Comparison of ENCODE assay signal across 9 cellular contexts in genomic region chr1:27153549-27153886, GRCh38. TPM values are rescaled to one million over a fixed set of nuclear protein-coding genes. Genes with fewer than 3 reads are reported as not detected.
A peak's percentile ranks its signal among the peaks of the same experiment; 100 is the strongest.
DNase-seq lines count a peak whose midpoint lies in the region; ATAC-seq, FAIRE-seq and TF ChIP-seq lines count a peak whose summit lies in the region.
"Had no signal": no experiment of that assay in that cellular context is flagged by ENCODE, and none has a peak within 500 bp of the region (broad histone marks: within the 10 kb centered on the region; RNA-seq: fewer than 3 reads in every experiment).

No MANE protein-coding gene starts in this region.

- H3K9me3 ChIP-seq in adipocyte (ENCODE audit: control insufficient read depth, low read length) (no peaks in the 10 kb centered on the region), kidney (ENCODE audit: control insufficient read depth in 1 of 2, low read length in 2 of 2) (no peaks in the 10 kb centered on the region), thyroid gland (no peaks in the 10 kb centered on the region)

- no peak for ATAC-seq in activated CD4-positive, alpha-beta T cell treated with anti-CD3 and anti-CD28 coated beads for 36 hours
- no peak for ATAC-seq in HG02870 (IDR thresholded peaks at IDR 0.05; ENCODE audit: unreplicated experiment)

- TF ChIP-seq POLR2A in thyroid gland (IDR thresholded peaks at IDR 0.05): peak in 1 of 2 donors; percentile 62

- H3K27me3 ChIP-seq in adipocyte (replicated peaks; ENCODE audit: control insufficient read depth, insufficient read depth, low read length): no peaks in the 10 kb centered on the region
- no peaks in the 10 kb centered on the region for H3K27me3 ChIP-seq in thyroid gland

- FAIRE-seq in kidney (lab: Jason Lieb, UNC) (no peak), frontal cortex (lab: Jason Lieb, UNC) (no peak)

- WGBS in thyroid gland, 2 donors: 10 to 20% methylated on average over 3 to 4 of the region's 4 CpGs

- H3K27ac ChIP-seq in kidney (ENCODE audit: low read depth in 2 of 2, low read length in 2 of 2) (peak overlapping the region in 1 of 2 donors; percentile 33), thyroid gland (peak overlapping the region; percentile 77 to 90 (median 87))

- H3K4me1 Mint-ChIP-seq in activated CD4-positive, alpha-beta T cell treated with anti-CD3 and anti-CD28 coated beads for 36 hours: peaks cover 57% of the 10 kb centered on the region

- no peaks in the 10 kb centered on the region for H3K9me3 Mint-ChIP-seq in activated CD4-positive, alpha-beta T cell treated with anti-CD3 and anti-CD28 coated beads for 36 hours (ENCODE audit: low read depth)

- POLR2A ChIA-PET in activated CD4-positive, alpha-beta T cell treated with anti-CD3 and anti-CD28 coated beads for 36 hours (lab: Charles Lee): interaction anchor here (0.6 to 4.8 kb wide), 7 partner anchors 8 to 774 kb away, joined by 3 to 44 read pairs (median 4); no protein-coding TSS in a partner anchor

- CTCF ChIA-PET in activated CD4-positive, alpha-beta T cell treated with anti-CD3 and anti-CD28 coated beads for 36 hours (lab: Charles Lee): interaction anchor here (0.8 to 2.5 kb wide), 7 partner anchors 10 to 51 kb away, joined by 3 to 11 read pairs (median 8); no protein-coding TSS in a partner anchor

- H3K9ac ChIP-seq in adipocyte (ENCODE audit: low read length): peak overlapping the region; percentile 94
- H3K9ac ChIP-seq in kidney (ENCODE audit: low read length in 2 of 2): peak overlapping the region in 1 of 2 donors; percentile 55

- H3K4me3 Mint-ChIP-seq in activated CD4-positive, alpha-beta T cell treated with anti-CD3 and anti-CD28 coated beads for 36 hours: peak overlapping the region; percentile 81

- H3K27me3 Mint-ChIP-seq in activated CD4-positive, alpha-beta T cell treated with anti-CD3 and anti-CD28 coated beads for 36 hours: no peaks in the 10 kb centered on the region

- peak overlapping the region; percentile 89 for H3K4me3 ChIP-seq in adipocyte (ENCODE audit: low read length)
- H3K4me3 ChIP-seq in kidney (ENCODE audit: low read length in 2 of 2): peak overlapping the region; percentile 47 to 78
- H3K4me3 ChIP-seq in thyroid gland (replicated peaks in 1 of 3): peak overlapping the region in 1 of 3 donors; percentile 46

- H3K27ac Mint-ChIP-seq in activated CD4-positive, alpha-beta T cell treated with anti-CD3 and anti-CD28 coated beads for 36 hours: peak overlapping the region; percentile 78

- no peak for DNase-seq in activated CD4-positive, alpha-beta T cell treated with anti-CD3 and anti-CD28 coated beads for 36 hours
- no peak for DNase-seq in activated CD4-positive, alpha-beta T cell treated with anti-CD3 and anti-CD28 coated beads, Interleukin-2, amount 50 U/mL, for 48 hours
- peak; percentile 46 for DNase-seq in adipocyte (ENCODE audit: low read depth)
- DNase-seq in kidney: peak; percentile 70
- peak; percentile 76 for DNase-seq in thyroid gland
- no peak for DNase-seq in frontal cortex (ENCODE audit: low spot score in 2 of 2)
- DNase-seq in NCI-H446 treated with DMSO at 0.1 percent for 48 hours (lab: John Stamatoyannopoulos, UW): no peak
- DNase-seq: COR-L47 had no signal

- TF ChIP-seq CTCF in kidney (IDR thresholded peaks at IDR 0.05; ENCODE audit: borderline replicate concordance, extremely low read depth, insufficient read depth) (no peak), thyroid gland (IDR thresholded peaks at IDR 0.05) (no peak)

- peaks cover 5% of the 10 kb centered on the region for H3K36me3 Mint-ChIP-seq in activated CD4-positive, alpha-beta T cell treated with anti-CD3 and anti-CD28 coated beads for 36 hours (ENCODE audit: low read depth)

- intact Hi-C loops in activated CD4-positive, alpha-beta T cell treated with anti-CD3 and anti-CD28 coated beads for 36 hours (cut with DNase I, micrococcal nuclease): loop anchor here in 1 of 2 experiments (2.0 kb wide), 1 partner anchor 41 kb away; no protein-coding TSS in a partner anchor
- intact Hi-C loops in kidney (cut with DNase I): no loop called here
- intact Hi-C loops in thyroid gland (cut with DNase I): loop anchor here (5.0 to 10.0 kb wide), 2 partner anchors 41 to 81 kb away; partner anchors contain the start of gene WDTC1

- H3K36me3 ChIP-seq in adipocyte (ENCODE audit: control insufficient read depth, insufficient read depth, low read length, severe bottlenecking) (no peaks in the 10 kb centered on the region), kidney (ENCODE audit: control insufficient read depth in 1 of 2, insufficient read depth in 2 of 2, low read length in 2 of 2) (no peaks in the 10 kb centered on the region), thyroid gland (no peaks in the 10 kb centered on the region)

- peaks cover 38% of the 10 kb centered on the region for H3K4me1 ChIP-seq in adipocyte (ENCODE audit: control insufficient read depth, insufficient read depth, low read length)
- H3K4me1 ChIP-seq in kidney (ENCODE audit: control insufficient read depth in 1 of 2, insufficient read depth in 1 of 2, low read depth in 1 of 2, low read length in 2 of 2): peaks cover 19 to 40% of the 10 kb centered on the region in 2 donors
- peaks cover 32 to 52% of the 10 kb centered on the region in 2 donors for H3K4me1 ChIP-seq in thyroid gland

RNA-seq across cellular contexts. Expression of gene SLC9A1, which starts 1.4 kb away (rescaled TPM):
- 10 to 100 TPM; 15.6 to 20.4 TPM for total RNA-seq in activated CD4-positive, alpha-beta T cell treated with anti-CD3 and anti-CD28 coated beads for 36 hours
- total RNA-seq in kidney (29.8 TPM), thyroid gland (10 to 100 TPM; 13.3 to 26.1 (median 19.9) TPM), frontal cortex (2.0 TPM)
- 19.3 TPM for polyA plus RNA-seq in kidney (ENCODE audit: insufficient read depth, low read depth, low replicate concordance)

Comparison
In these comparisons a context has a peak if more than half of its experiments do, and no peak if none do; other contexts are left out.
1. DNase-seq: peak in adipocyte (single experiment), kidney (single experiment) and thyroid gland (2 of 2); none in activated CD4-positive, alpha-beta T cell treated with anti-CD3 and anti-CD28 coated beads for 36 hours (single experiment), activated CD4-positive, alpha-beta T cell treated with anti-CD3 and anti-CD28 coated beads, Interleukin-2, amount 50 U/mL, for 48 hours (0 of 2), frontal cortex (0 of 2) and NCI-H446 treated with DMSO at 0.1 percent for 48 hours (single experiment).